ENCODE assay signal across 1 cellular context in the genomic region with DNA sequence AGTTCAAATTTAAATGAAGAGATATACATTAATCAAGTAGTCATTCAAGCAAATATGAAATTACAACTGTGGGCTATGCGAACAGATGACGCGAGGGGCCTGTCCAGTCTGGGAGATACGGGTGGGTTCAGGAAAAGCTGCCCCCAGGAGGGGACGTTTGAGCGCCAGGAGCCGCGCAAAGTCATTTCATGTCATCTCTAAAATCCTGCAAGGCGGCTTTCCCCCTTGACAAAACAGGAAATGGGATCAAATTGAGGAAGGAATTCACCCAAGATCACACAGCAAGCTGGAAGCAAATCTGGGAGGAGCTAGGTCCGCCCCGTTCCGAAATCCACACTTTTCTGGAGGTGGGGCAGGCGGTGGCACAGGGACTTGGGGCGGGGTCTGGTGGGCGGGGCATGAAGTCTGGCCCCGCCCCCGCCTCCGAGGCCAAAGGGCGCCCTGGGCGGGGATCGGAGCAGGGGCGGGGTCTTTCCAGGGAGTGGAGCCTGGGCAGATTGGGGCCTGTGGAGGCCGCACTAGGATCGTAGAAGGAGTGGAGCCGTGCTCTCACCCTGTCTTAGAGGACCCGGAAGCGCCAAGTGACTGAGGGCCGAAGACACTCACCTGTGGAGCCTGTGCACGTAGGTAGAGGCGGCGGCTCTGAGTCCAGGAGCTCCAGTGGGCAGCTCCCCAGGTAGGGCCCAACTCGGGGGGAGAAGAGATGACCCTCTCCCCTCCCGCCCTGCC.
TF ChIP-seq lines count a peak whose summit lies in the region.

A gene with protein sequence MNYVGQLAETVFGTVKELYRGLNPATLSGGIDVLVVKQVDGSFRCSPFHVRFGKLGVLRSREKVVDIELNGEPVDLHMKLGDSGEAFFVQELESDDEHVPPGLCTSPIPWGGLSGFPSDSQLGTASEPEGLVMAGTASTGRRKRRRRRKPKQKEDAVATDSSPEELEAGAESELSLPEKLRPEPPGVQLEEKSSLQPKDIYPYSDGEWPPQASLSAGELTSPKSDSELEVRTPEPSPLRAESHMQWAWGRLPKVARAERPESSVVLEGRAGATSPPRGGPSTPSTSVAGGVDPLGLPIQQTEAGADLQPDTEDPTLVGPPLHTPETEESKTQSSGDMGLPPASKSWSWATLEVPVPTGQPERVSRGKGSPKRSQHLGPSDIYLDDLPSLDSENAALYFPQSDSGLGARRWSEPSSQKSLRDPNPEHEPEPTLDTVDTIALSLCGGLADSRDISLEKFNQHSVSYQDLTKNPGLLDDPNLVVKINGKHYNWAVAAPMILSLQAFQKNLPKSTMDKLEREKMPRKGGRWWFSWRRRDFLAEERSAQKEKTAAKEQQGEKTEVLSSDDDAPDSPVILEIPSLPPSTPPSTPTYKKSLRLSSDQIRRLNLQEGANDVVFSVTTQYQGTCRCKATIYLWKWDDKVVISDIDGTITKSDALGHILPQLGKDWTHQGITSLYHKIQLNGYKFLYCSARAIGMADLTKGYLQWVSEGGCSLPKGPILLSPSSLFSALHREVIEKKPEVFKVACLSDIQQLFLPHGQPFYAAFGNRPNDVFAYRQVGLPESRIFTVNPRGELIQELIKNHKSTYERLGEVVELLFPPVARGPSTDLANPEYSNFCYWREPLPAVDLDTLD (plus strand): TSS at position 495 of the 729 bp plus-strand sequence. CDS start 4,983 bp downstream, outside the sequence.

TF ChIP-seq in HepG2, 621 proteins besides CTCF, POLR2A, EP300 and RAD21 (continued from another document and continues in another):
- TF ChIP-seq, protein P1, sequence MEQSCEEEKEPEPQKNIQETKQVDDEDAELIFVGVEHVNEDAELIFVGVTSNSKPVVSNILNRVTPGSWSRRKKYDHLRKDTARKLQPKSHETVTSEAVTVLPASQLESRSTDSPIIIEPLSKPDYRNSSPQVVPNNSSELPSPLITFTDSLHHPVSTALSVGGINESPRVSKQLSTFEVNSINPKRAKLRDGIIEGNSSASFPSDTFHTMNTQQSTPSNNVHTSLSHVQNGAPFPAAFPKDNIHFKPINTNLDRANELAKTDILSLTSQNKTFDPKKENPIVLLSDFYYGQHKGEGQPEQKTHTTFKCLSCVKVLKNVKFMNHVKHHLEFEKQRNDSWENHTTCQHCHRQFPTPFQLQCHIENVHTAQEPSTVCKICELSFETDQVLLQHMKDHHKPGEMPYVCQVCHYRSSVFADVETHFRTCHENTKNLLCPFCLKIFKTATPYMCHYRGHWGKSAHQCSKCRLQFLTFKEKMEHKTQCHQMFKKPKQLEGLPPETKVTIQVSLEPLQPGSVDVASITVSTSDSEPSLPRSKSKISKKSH (CRISPR knock-in tag; IDR thresholded peaks at IDR 0.05; ENCODE audit: borderline replicate concordance): peak; percentile 90
- TF ChIP-seq BHLHE40 (IDR thresholded peaks at IDR 0.05; ENCODE audit: low read length): no peak
- TF ChIP-seq KDM5A (IDR thresholded peaks at IDR 0.05; ENCODE audit: borderline replicate concordance, low read length): peak; percentile 86
- no peak for TF ChIP-seq ZNF205 (CRISPR knock-in tag; IDR thresholded peaks at IDR 0.05)
- TF ChIP-seq, protein P2, sequence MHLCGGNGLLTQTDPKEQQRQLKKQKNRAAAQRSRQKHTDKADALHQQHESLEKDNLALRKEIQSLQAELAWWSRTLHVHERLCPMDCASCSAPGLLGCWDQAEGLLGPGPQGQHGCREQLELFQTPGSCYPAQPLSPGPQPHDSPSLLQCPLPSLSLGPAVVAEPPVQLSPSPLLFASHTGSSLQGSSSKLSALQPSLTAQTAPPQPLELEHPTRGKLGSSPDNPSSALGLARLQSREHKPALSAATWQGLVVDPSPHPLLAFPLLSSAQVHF (CRISPR knock-in tag; IDR thresholded peaks at IDR 0.05): no peak
- 0 out of 2 replicates have a peak, but pooled peaks have one; percentile 13 for TF ChIP-seq KDM6A (CRISPR knock-in tag; IDR thresholded peaks at IDR 0.05; ENCODE audit: low read depth)
- TF ChIP-seq HMG20B (CRISPR knock-in tag; conservative IDR thresholded peaks at IDR 0.05): no peak
- TF ChIP-seq NRL (CRISPR knock-in tag; IDR thresholded peaks at IDR 0.05; ENCODE audit: borderline replicate concordance): peak; percentile 66
- 0 out of 2 replicates have a peak, but pooled peaks have one; percentile 58 for TF ChIP-seq ZNF251 (CRISPR knock-in tag; IDR thresholded peaks at IDR 0.05)
- no peak; the same call in 1 of the 2 replicates for TF ChIP-seq ZNF234 (CRISPR knock-in tag; conservative IDR thresholded peaks at IDR 0.05)
- TF ChIP-seq FOXA3 (CRISPR knock-in tag; IDR thresholded peaks at IDR 0.05): no peak; the same call in 1 of the 2 replicates
- TF ChIP-seq, protein P3, sequence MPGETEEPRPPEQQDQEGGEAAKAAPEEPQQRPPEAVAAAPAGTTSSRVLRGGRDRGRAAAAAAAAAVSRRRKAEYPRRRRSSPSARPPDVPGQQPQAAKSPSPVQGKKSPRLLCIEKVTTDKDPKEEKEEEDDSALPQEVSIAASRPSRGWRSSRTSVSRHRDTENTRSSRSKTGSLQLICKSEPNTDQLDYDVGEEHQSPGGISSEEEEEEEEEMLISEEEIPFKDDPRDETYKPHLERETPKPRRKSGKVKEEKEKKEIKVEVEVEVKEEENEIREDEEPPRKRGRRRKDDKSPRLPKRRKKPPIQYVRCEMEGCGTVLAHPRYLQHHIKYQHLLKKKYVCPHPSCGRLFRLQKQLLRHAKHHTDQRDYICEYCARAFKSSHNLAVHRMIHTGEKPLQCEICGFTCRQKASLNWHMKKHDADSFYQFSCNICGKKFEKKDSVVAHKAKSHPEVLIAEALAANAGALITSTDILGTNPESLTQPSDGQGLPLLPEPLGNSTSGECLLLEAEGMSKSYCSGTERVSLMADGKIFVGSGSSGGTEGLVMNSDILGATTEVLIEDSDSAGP (CRISPR knock-in tag; IDR thresholded peaks at IDR 0.05; ENCODE audit: borderline replicate concordance): peak; percentile 84; the same call in 1 of the 2 replicates
- TF ChIP-seq, protein P4, sequence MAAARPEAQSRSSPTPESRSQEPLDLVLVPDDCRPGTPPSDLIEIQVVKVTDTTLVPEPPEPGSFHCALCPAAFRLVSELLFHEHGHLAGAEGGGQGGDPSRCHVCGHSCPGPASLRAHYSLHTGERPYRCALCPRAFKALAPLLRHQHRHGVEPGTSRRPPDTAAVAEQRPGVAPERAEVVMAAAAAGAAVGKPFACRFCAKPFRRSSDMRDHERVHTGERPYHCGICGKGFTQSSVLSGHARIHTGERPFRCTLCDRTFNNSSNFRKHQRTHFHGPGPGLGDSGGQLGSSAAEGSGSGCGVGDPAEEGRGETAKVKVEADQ (CRISPR knock-in tag; IDR thresholded peaks at IDR 0.05; ENCODE audit: borderline replicate concordance): peak; percentile 51
- peak; percentile 85; the same call in 1 of the 2 replicates for TF ChIP-seq SPEN (CRISPR knock-in tag; IDR thresholded peaks at IDR 0.05; ENCODE audit: low read depth)
- no peak for TF ChIP-seq NR1H2 (CRISPR knock-in tag; IDR thresholded peaks at IDR 0.05; ENCODE audit: borderline replicate concordance, low read depth)
- TF ChIP-seq ZNF30 (CRISPR knock-in tag; IDR thresholded peaks at IDR 0.05): no peak
- peak; percentile 81; the same call in 1 of the 2 replicates for TF ChIP-seq ZNF816 (CRISPR knock-in tag; IDR thresholded peaks at IDR 0.05; ENCODE audit: borderline replicate concordance)
- TF ChIP-seq, protein P5, sequence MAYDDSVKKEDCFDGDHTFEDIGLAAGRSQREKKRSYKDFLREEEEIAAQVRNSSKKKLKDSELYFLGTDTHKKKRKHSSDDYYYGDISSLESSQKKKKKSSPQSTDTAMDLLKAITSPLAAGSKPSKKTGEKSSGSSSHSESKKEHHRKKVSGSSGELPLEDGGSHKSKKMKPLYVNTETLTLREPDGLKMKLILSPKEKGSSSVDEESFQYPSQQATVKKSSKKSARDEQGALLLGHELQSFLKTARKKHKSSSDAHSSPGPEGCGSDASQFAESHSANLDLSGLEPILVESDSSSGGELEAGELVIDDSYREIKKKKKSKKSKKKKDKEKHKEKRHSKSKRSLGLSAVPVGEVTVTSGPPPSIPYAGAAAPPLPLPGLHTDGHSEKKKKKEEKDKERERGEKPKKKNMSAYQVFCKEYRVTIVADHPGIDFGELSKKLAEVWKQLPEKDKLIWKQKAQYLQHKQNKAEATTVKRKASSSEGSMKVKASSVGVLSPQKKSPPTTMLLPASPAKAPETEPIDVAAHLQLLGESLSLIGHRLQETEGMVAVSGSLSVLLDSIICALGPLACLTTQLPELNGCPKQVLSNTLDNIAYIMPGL (CRISPR knock-in tag; IDR thresholded peaks at IDR 0.05; ENCODE audit: borderline replicate concordance in 1 of 2, low read depth in 1 of 2): peak; percentile 34 to 68; a peak in 1 of 4 replicates
- TF ChIP-seq SALL1 (CRISPR knock-in tag; IDR thresholded peaks at IDR 0.05): peak; percentile 73
- no peak for TF ChIP-seq JUNB (CRISPR knock-in tag; IDR thresholded peaks at IDR 0.05; ENCODE audit: borderline replicate concordance)
- 0 out of 2 replicates have a peak, but pooled peaks have one; percentile 67 for TF ChIP-seq MATR3 (CRISPR knock-in tag; IDR thresholded peaks at IDR 0.05)
- peak; percentile 71 for TF ChIP-seq SRY (CRISPR knock-in tag; IDR thresholded peaks at IDR 0.05)
- TF ChIP-seq, protein P6, sequence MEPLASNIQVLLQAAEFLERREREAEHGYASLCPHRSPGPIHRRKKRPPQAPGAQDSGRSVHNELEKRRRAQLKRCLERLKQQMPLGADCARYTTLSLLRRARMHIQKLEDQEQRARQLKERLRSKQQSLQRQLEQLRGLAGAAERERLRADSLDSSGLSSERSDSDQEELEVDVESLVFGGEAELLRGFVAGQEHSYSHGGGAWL (CRISPR knock-in tag; IDR thresholded peaks at IDR 0.05): peak; percentile 35; the same call in 1 of the 2 replicates
- TF ChIP-seq PTBP1 (IDR thresholded peaks at IDR 0.05; ENCODE audit: low read depth, low read length, poor library complexity, severe bottlenecking): peak; percentile 48
- no peak; the same call in 1 of the 2 replicates for TF ChIP-seq PAX8 (CRISPR knock-in tag; IDR thresholded peaks at IDR 0.05; ENCODE audit: borderline replicate concordance)
- no peak for TF ChIP-seq SP1 (IDR thresholded peaks at IDR 0.05)
- peak; percentile 93 for TF ChIP-seq SP1 (CRISPR knock-in tag; IDR thresholded peaks at IDR 0.05)
- TF ChIP-seq, protein P7, sequence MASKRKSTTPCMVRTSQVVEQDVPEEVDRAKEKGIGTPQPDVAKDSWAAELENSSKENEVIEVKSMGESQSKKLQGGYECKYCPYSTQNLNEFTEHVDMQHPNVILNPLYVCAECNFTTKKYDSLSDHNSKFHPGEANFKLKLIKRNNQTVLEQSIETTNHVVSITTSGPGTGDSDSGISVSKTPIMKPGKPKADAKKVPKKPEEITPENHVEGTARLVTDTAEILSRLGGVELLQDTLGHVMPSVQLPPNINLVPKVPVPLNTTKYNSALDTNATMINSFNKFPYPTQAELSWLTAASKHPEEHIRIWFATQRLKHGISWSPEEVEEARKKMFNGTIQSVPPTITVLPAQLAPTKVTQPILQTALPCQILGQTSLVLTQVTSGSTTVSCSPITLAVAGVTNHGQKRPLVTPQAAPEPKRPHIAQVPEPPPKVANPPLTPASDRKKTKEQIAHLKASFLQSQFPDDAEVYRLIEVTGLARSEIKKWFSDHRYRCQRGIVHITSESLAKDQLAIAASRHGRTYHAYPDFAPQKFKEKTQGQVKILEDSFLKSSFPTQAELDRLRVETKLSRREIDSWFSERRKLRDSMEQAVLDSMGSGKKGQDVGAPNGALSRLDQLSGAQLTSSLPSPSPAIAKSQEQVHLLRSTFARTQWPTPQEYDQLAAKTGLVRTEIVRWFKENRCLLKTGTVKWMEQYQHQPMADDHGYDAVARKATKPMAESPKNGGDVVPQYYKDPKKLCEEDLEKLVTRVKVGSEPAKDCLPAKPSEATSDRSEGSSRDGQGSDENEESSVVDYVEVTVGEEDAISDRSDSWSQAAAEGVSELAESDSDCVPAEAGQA (IDR thresholded peaks at IDR 0.05; ENCODE audit: low read depth): 0 out of 2 replicates have a peak, but pooled peaks have one; percentile 9
- TF ChIP-seq, protein P7 (CRISPR knock-in tag; IDR thresholded peaks at IDR 0.05; ENCODE audit: borderline replicate concordance): no peak
- TF ChIP-seq NCOA2 (CRISPR knock-in tag; IDR thresholded peaks at IDR 0.05): peak; percentile 26; the same call in 1 of the 2 replicates
- peak; percentile 49; the same call in 1 of the 2 replicates for TF ChIP-seq KMT2A (CRISPR knock-in tag; IDR thresholded peaks at IDR 0.05)
- TF ChIP-seq ETV5 (CRISPR knock-in tag; IDR thresholded peaks at IDR 0.05; ENCODE audit: borderline replicate concordance): peak; percentile 49; the same call in 1 of the 2 replicates
- peak; percentile 17 for TF ChIP-seq ZNF605 (CRISPR knock-in tag; IDR thresholded peaks at IDR 0.05)
- TF ChIP-seq, protein P8, sequence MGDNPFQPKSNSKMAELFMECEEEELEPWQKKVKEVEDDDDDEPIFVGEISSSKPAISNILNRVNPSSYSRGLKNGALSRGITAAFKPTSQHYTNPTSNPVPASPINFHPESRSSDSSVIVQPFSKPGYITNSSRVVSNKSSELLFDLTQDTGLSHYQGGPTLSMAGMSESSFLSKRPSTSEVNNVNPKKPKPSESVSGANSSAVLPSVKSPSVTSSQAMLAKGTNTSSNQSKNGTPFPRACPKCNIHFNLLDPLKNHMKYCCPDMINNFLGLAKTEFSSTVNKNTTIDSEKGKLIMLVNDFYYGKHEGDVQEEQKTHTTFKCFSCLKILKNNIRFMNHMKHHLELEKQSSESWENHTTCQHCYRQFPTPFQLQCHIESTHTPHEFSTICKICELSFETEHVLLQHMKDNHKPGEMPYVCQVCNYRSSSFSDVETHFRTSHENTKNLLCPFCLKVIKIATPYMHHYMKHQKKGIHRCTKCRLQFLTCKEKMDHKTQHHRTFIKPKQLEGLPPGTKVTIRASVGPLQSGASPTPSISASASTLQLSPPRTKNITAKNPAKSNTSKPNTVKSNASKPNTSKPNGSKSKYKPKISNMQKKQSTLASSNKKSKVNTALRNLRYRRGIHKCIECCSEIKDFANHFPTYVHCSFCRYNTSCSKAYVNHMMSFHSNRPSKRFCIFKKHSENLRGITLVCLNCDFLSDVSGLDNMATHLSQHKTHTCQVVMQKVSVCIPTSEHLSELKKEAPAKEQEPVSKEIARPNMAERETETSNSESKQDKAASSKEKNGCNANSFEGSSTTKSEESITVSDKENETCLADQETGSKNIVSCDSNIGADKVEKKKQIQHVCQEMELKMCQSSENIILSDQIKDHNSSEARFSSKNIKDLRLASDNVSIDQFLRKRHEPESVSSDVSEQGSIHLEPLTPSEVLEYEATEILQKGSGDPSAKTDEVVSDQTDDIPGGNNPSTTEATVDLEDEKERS (CRISPR knock-in tag; IDR thresholded peaks at IDR 0.05): peak; percentile 91
- no peak for TF ChIP-seq ZNF747 (CRISPR knock-in tag; IDR thresholded peaks at IDR 0.05; ENCODE audit: borderline replicate concordance)
- TF ChIP-seq ZFP36L2 (CRISPR knock-in tag; IDR thresholded peaks at IDR 0.05): no peak
